ENCODE assay signal across 1 cellular context in the genomic region with DNA sequence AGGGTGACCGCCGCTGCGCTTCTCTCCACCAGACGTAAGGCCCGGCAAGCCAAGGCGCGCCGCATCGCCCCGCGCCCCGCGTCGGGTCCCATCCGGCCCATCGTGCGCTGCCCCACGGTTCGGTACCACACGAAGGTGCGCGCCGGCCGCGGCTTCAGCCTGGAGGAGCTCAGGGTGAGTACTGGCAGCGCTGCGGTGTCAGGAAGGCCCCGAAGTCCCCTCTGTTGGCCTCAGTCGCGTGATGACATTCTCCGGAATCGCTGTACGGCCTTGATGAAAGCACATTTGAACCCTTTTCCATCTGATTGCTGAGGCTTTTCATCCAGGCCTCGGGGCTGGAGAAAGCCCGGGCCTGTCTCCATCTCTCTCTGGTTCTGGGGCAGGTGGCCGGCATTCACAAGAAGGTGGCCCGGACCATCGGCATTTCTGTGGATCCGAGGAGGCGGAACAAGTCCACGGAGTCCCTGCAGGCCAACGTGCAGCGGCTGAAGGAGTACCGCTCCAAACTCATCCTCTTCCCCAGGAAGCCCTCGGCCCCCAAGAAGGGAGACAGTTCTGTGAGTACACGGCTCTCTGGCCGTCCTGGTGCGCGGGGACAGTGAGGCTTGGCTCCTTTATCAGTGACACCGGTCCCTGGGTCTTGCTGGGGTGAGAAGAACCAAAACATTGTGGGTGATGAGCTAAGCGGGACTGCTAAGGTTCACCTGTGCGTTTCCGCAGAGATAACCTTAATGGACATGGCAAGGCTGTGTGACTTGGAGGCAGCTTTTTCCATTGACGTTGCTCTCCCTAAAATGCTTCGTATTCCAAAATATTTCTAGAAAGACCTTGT.
TF ChIP-seq lines count a peak whose summit lies in the region.

No MANE protein-coding gene starts in this region.

TF ChIP-seq in GM12878, 131 proteins besides CTCF, POLR2A, EP300 and RAD21:
- TF ChIP-seq WRNIP1 (IDR thresholded peaks at IDR 0.05; ENCODE audit: borderline replicate concordance, low read depth, low read length) (no peak), POLR2AphosphoS5 (IDR thresholded peaks at IDR 0.05; ENCODE audit: low read length) (peak; percentile 18; the same call in 1 of the 2 replicates)
